Comparison of ENCODE assay signal across 8 cellular contexts in the genomic region with DNA sequence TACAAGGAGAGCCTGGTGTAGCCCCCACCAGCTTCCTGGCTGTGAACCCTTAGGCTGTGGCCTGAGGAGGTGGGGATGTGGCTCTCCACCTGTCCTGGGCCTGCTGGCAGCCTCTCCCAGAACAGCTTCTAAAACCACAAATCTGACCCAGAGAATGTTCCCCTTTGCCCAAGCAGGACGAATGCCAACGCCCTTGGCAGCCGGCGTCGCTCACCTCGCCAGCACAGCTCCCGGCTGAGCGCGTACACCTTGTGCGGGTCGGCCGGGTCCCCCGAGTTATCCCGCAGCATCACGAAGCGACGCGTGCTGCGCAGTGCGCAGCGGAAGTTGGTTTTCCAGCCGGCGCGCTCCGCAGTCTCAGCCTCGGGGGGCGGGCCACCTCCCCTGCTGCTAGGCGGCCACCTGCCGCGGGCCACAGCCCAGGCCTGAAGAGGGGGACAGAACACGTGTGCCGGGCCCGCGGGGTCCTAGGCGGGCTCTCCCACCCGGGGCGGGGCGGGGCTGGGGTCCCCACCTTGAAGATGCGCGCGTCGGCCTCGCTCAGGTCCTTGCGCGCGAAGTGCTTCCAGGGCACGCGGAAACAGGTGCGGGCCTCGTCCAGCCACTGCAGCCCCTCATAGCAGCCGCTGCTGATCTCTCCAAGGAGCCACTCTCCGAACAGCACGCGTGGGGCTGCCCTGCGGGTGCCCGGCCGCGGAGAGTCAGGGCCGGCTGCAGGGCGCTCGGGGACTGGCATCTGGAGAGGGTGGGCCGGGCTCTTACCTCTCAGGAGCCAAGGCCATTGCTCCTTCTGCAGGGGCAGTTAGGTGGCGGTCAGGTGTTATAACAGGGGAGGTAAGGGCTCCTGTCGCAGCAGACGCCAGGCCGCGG. TPM values are rescaled to one million over a fixed set of nuclear protein-coding genes. Genes with fewer than 3 reads are reported as not detected.
DNase-seq lines count a peak whose midpoint lies in the region; ATAC-seq and TF ChIP-seq lines count a peak whose summit lies in the region.

No MANE protein-coding gene starts in this region.

- POLR2A ChIA-PET in GM10248 (lab: Yijun Ruan, JAX): interaction anchor here (0.6 to 1.1 kb wide), 2 partner anchors 12 to 79 kb away, joined by 3 read pairs; a partner anchor contains a TSS

- no peaks in the 10 kb centered on the region for H3K9me3 Mint-ChIP-seq in neural crest cell

- in situ Hi-C loops in GM23248 (cut with MboI): no loop called here

- 35 to 56% methylated on average over 31 to 47 of the region's 67 CpGs for WGBS in GM23248 (ENCODE audit: low coverage in 1 of 2, low lambda C conversion rate in 2 of 2, missing lambda C conversion rate in 2 of 2), 2 experiments

- H3K36me3 ChIP-seq in GM23248 (ENCODE audit: low read depth): peaks cover 4% of the 10 kb centered on the region; the same call in 1 of the 2 replicates
- H3K36me3 ChIP-seq in RWPE2 (ENCODE audit: low read depth): peaks cover 37% of the 10 kb centered on the region

- H3K27me3 Mint-ChIP-seq in neural crest cell (ENCODE audit: low read depth): peaks cover 6% of the 10 kb centered on the region

- H3K4me3 Mint-ChIP-seq in neural crest cell: peak overlapping the region; percentile 86

- H3K9me2 ChIP-seq in GM23248 (ENCODE audit: insufficient read depth): no peaks in the 10 kb centered on the region

- no peak overlapping the region for H2AFZ ChIP-seq in GM23248

- H3K36me3 Mint-ChIP-seq in neural crest cell (ENCODE audit: low read depth): peaks cover 3% of the 10 kb centered on the region

- no peak overlapping the region for H3K27ac Mint-ChIP-seq in neural crest cell (ENCODE audit: unreplicated experiment)

- H3K4me1 ChIP-seq in GM23248 (ENCODE audit: insufficient read depth) (no peaks in the 10 kb centered on the region), RWPE2 (ENCODE audit: insufficient read depth, poor library complexity, severe bottlenecking) (peaks cover 10% of the 10 kb centered on the region)

- no peaks in the 10 kb centered on the region for H4K20me1 ChIP-seq in GM23248 (ENCODE audit: insufficient read depth)

- peaks cover 7% of the 10 kb centered on the region; the same call in 1 of the 2 replicates for H3F3A ChIP-seq in GM23248 (ENCODE audit: insufficient read depth)

- H3K27ac ChIP-seq in GM23248: peak overlapping the region; percentile 82
- peak overlapping the region; percentile 53 for H3K27ac ChIP-seq in RWPE2 (ENCODE audit: poor library complexity, severe bottlenecking)
- peak overlapping the region; percentile 77 for H3K27ac ChIP-seq in epithelial cell of prostate

- no peaks in the 10 kb centered on the region for H3K79me2 ChIP-seq in GM23248 (ENCODE audit: insufficient read depth)

- H3K9ac ChIP-seq in GM23248: peak overlapping the region; percentile 86

- DNase-seq in GM23248 (peak; percentile 44), RWPE2 (ENCODE audit: low spot score) (no peak), epithelial cell of prostate (ENCODE audit: low read depth, low spot score) (no peak), neural crest cell (ENCODE audit: low read depth, low spot score) (no peak), NCI-H510A treated with DMSO at 0.1 percent for 48 hours (lab: John Stamatoyannopoulos, UW) (no peak), COR-L47 (lab: John Stamatoyannopoulos, UW) (no peak), dermis blood vessel endothelial cell (no peak), GM10248 (ENCODE audit: extremely low spot score) (no peak)

- ATAC-seq in RWPE2 (ENCODE audit: low read depth): peak; percentile 12; the same call in 2 of the 3 replicates

- no peaks in the 10 kb centered on the region for H3K9me3 ChIP-seq in GM23248 (ENCODE audit: low read depth)
- no peaks in the 10 kb centered on the region for H3K9me3 ChIP-seq in RWPE2 (ENCODE audit: severe bottlenecking)

- peak overlapping the region; percentile 84 for H3K4me2 ChIP-seq in GM23248 (ENCODE audit: unreplicated experiment)

- H3K4me3 ChIP-seq in GM23248 (peak overlapping the region; percentile 88), RWPE2 (ENCODE audit: severe bottlenecking) (peak overlapping the region; percentile 76)

- H3K4me1 Mint-ChIP-seq in neural crest cell: peaks cover 16% of the 10 kb centered on the region

- no peak for TF ChIP-seq CTCF in RWPE2 (IDR thresholded peaks at IDR 0.05; ENCODE audit: poor library complexity, severe bottlenecking)
- TF ChIP-seq CTCF in neural crest cell (conservative IDR thresholded peaks at IDR 0.05): no peak
- TF ChIP-seq CTCF in GM10248 (IDR thresholded peaks at IDR 0.05; ENCODE audit: control extremely low read depth, extremely low read depth, low read depth, missing control alignments): no peak

- CTCF ChIA-PET in GM10248 (lab: Yijun Ruan, JAX): interaction anchor here (1.0 to 1.6 kb wide), 2 partner anchors 10 to 60 kb away, joined by 3 to 4 read pairs; no protein-coding TSS in a partner anchor

- H3K27me3 ChIP-seq in GM23248 (replicated peaks; ENCODE audit: insufficient read depth) (no peaks in the 10 kb centered on the region), RWPE2 (ENCODE audit: insufficient read depth, poor library complexity, severe bottlenecking) (no peaks in the 10 kb centered on the region)

RNA-seq across cellular contexts. Expression of a gene that starts 0.9 kb away (rescaled TPM):
- 3.7 and 11.8 TPM in 2 replicates for total RNA-seq in GM23248 (2014; rRNA removed; shearing (Covaris generic))
- 4.7 and 5.1 TPM in 2 replicates for polyA plus RNA-seq in GM23248 (2016; fragmentation: Nextera tagmentation; extraction: Ambion mirVana)
- 10.2 and 11.4 TPM in 2 replicates for total RNA-seq in neural crest cell
- 16.8 and 24.2 TPM in 2 replicates for total RNA-seq in dermis blood vessel endothelial cell

RNA-seq across cellular contexts. Expression of a gene that starts 9.9 kb away (rescaled TPM):
- not detected in 2 replicates for total RNA-seq in GM23248 (2014; rRNA removed; shearing (Covaris generic))
- polyA plus RNA-seq in GM23248 (2016; fragmentation: Nextera tagmentation; extraction: Ambion mirVana): not detected in 2 replicates
- not detected in 2 replicates for total RNA-seq in neural crest cell
- not detected in 2 replicates for total RNA-seq in dermis blood vessel endothelial cell

RNA-seq across cellular contexts. Expression of a gene that starts 12.2 kb away (rescaled TPM):
- not detected in 2 replicates for total RNA-seq in GM23248 (2014; rRNA removed; shearing (Covaris generic))
- polyA plus RNA-seq in GM23248 (2016; fragmentation: Nextera tagmentation; extraction: Ambion mirVana): not detected in 2 replicates
- total RNA-seq in neural crest cell (not detected in 2 replicates), dermis blood vessel endothelial cell (not detected in 2 replicates)

RNA-seq across cellular contexts. Expression of a gene that starts 22.3 kb away (rescaled TPM):
- total RNA-seq in GM23248 (2014; rRNA removed; shearing (Covaris generic)): not detected in 2 replicates
- polyA plus RNA-seq in GM23248 (2016; fragmentation: Nextera tagmentation; extraction: Ambion mirVana): not detected in 2 replicates
- 0.30 and 0.63 TPM in 2 replicates for total RNA-seq in neural crest cell
- under 0.01 TPM in 1 of 2 replicates, not detected in the other for total RNA-seq in dermis blood vessel endothelial cell

RNA-seq across cellular contexts. Expression of a gene that starts 38.5 kb away (rescaled TPM):
- 27.7 and 30.5 TPM in 2 replicates for total RNA-seq in GM23248 (2014; rRNA removed; shearing (Covaris generic))
- 10.9 and 11.0 TPM in 2 replicates for polyA plus RNA-seq in GM23248 (2016; fragmentation: Nextera tagmentation; extraction: Ambion mirVana)
- total RNA-seq in neural crest cell (52.3 TPM in 2 replicates), dermis blood vessel endothelial cell (27.7 and 31.4 TPM in 2 replicates)
